Comparison of ENCODE assay signal across 1 cellular context in genomic region chr20:36318166-36318565, GRCh38.
TF ChIP-seq lines count a peak whose summit lies in the region.

No MANE protein-coding gene starts in this region.

TF ChIP-seq in HepG2, 621 proteins besides CTCF, POLR2A, EP300 and RAD21:
- TF ChIP-seq GTF2F1 (IDR thresholded peaks at IDR 0.05; ENCODE audit: low read length): no peak
- no peak for TF ChIP-seq CREB3 (CRISPR knock-in tag; IDR thresholded peaks at IDR 0.05)
- TF ChIP-seq NAIF1 (CRISPR knock-in tag; IDR thresholded peaks at IDR 0.05; ENCODE audit: borderline replicate concordance): no peak
- TF ChIP-seq PHF20 (CRISPR knock-in tag; IDR thresholded peaks at IDR 0.05): no peak
- TF ChIP-seq ZNF207 (IDR thresholded peaks at IDR 0.05; ENCODE audit: borderline replicate concordance): no peak
- no peak for TF ChIP-seq DNMT1 (CRISPR knock-in tag; IDR thresholded peaks at IDR 0.05)
- no peak for TF ChIP-seq ZBTB2 (CRISPR knock-in tag; IDR thresholded peaks at IDR 0.05; ENCODE audit: low read depth)
- no peak for TF ChIP-seq RERE (CRISPR knock-in tag; IDR thresholded peaks at IDR 0.05; ENCODE audit: low read depth)
- TF ChIP-seq ZNF18 (CRISPR knock-in tag; IDR thresholded peaks at IDR 0.05; ENCODE audit: insufficient replicate concordance): no peak
- no peak for TF ChIP-seq BATF2 (CRISPR knock-in tag; IDR thresholded peaks at IDR 0.05)
- TF ChIP-seq ZNF549 (CRISPR knock-in tag; IDR thresholded peaks at IDR 0.05): no peak
- TF ChIP-seq ZNF713 (CRISPR knock-in tag; IDR thresholded peaks at IDR 0.05): no peak
- no peak for TF ChIP-seq HOXA9 (CRISPR knock-in tag; IDR thresholded peaks at IDR 0.05; ENCODE audit: borderline replicate concordance)
- no peak for TF ChIP-seq ZNF234 (CRISPR knock-in tag; conservative IDR thresholded peaks at IDR 0.05)
